ENCODE assay signal across 20 cellular contexts in the genomic region with DNA sequence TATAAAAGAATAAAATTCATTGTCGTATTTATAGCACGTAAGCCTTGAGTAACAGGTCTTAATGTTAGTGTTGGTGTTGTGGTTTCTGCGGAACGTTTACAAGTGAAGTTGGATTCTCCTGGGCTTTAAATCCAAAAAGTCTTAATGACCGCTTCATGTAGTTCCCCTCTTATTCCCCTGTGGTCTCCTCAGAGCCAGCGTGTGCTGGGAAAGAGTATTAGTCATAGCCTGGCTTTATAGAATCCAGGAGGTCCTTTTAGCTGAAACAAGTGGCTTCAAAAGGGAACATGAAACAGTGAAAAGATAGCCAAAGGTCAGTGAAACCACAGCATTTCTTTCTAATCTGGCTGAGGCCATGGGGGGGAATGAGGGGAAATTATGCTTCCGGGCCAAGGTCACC.
DNase-seq lines count a peak whose midpoint lies in the region; ATAC-seq and TF ChIP-seq lines count a peak whose summit lies in the region.
"Had no signal": no experiment of that assay in that cellular context is flagged by ENCODE, and none has a peak within 500 bp of the region (broad histone marks: within the 10 kb centered on the region; RNA-seq: fewer than 3 reads in every experiment).

No MANE protein-coding gene starts in this region.

- H3K36me3 ChIP-seq in BLaER1, result no peaks in the 10 kb centered on the region
- H3K36me3 ChIP-seq in osteoblast (ENCODE audit: insufficient read depth, low read length), result no peaks in the 10 kb centered on the region

- H3K4me1 ChIP-seq in BLaER1 (peaks cover 63% of the 10 kb centered on the region), osteoblast (ENCODE audit: insufficient read depth, low read length) (peaks cover 39% of the 10 kb centered on the region), foreskin keratinocyte (peaks cover 4% of the 10 kb centered on the region)

- H3K27me3 ChIP-seq in BLaER1, result peaks cover 18% of the 10 kb centered on the region
- no peaks in the 10 kb centered on the region for H3K27me3 ChIP-seq in osteoblast (ENCODE audit: insufficient read depth, low read length)
- H3K27me3 ChIP-seq in foreskin keratinocyte, result no peaks in the 10 kb centered on the region

- H4K20me1 ChIP-seq in BLaER1, result no peaks in the 10 kb centered on the region
- H4K20me1 ChIP-seq in osteoblast (ENCODE audit: insufficient read depth, low read length), result no peaks in the 10 kb centered on the region

- peak; percentile 94 for DNase-seq in M059J (ENCODE audit: low read depth)
- DNase-seq in coronary artery (ENCODE audit: low spot score), result peak; percentile 40
- no peak for DNase-seq in osteoblast (ENCODE audit: insufficient read length, low spot score, missing footprints)
- no peak for DNase-seq in foreskin keratinocyte
- DNase-seq in activated CD8-positive, alpha-beta memory T cell treated with anti-CD3 and anti-CD28 coated beads, Interleukin-2, amount 50 U/mL, for 4 hours, result no peak
- DNase-seq in ecto neural progenitor cell (ENCODE audit: low spot score), result no peak
- DNase-seq: activated CD4-positive, alpha-beta T cell treated with anti-CD3 and anti-CD28 coated beads for 4 hours; activated naive CD8-positive, alpha-beta T cell treated with anti-CD3 and anti-CD28 coated beads, Interleukin-2, amount 50 U/mL, for 24 hours; activated T-cell treated with anti-CD3 and anti-CD28 coated beads, Interleukin-2, amount 50 U/mL, for 1 hour; foreskin melanocyte; GDM1; NCI-H187; NCI-H748 treated with DMSO at 0.1 percent for 48 hours; psoas muscle; RPMI8226; stimulated activated CD4-positive, alpha-beta T cell treated with anti-CD3 and anti-CD28 coated beads, Interleukin-4, amount 100 ng/mL, for 4 hours; T-helper 2 cell had no signal

- H3K4me3 ChIP-seq in BLaER1 (no peak overlapping the region), coronary artery (no peak overlapping the region), osteoblast (ENCODE audit: insufficient read depth, low read length) (no peak overlapping the region)
- H3K4me3 ChIP-seq: psoas muscle had no signal

- TF ChIP-seq CTCF in coronary artery (IDR thresholded peaks at IDR 0.05) (no peak), osteoblast (IDR thresholded peaks at IDR 0.05; ENCODE audit: extremely low read depth, low read depth, low read length) (no peak), foreskin keratinocyte (conservative IDR thresholded peaks at IDR 0.05) (no peak)

- H3K27ac ChIP-seq in BLaER1 (no peak overlapping the region), coronary artery (no peak overlapping the region), osteoblast (ENCODE audit: low read depth, low read length) (peak overlapping the region; percentile 24), foreskin keratinocyte (no peak overlapping the region)
- H3K27ac ChIP-seq: psoas muscle had no signal

- H3K79me2 ChIP-seq in osteoblast (ENCODE audit: insufficient read depth, low read length), result no peaks in the 10 kb centered on the region

- no peak overlapping the region for H2AFZ ChIP-seq in osteoblast (ENCODE audit: low read length)

- H3K4me2 ChIP-seq in BLaER1, result peak overlapping the region; percentile 69
- H3K4me2 ChIP-seq in osteoblast (ENCODE audit: insufficient read depth, low read length), result peak overlapping the region; percentile 47

- H3K9ac ChIP-seq in BLaER1, result no peak overlapping the region

- ATAC-seq in foreskin keratinocyte (no peak), GM18858 (IDR thresholded peaks at IDR 0.05; ENCODE audit: unreplicated experiment) (no peak)
- ATAC-seq: activated naive CD8-positive, alpha-beta T cell treated with anti-CD3 and anti-CD28 coated beads, Interleukin-2, amount 50 U/mL, for 24 hours; stimulated activated memory B cell treated with anti-CD40 and anti-IgM and Interleukin-4, amounts not matched to agents 10 μg/mL and 1 μg/mL and 100 μg/mL, for 72 hours had no signal

- H3K9me3 ChIP-seq in BLaER1, result no peaks in the 10 kb centered on the region
- no peaks in the 10 kb centered on the region for H3K9me3 ChIP-seq in osteoblast (ENCODE audit: low read depth, low read length)
- H3K9me3 ChIP-seq: psoas muscle had no signal

Comparison
In these comparisons a context has a peak if more than half of its experiments do, and no peak if none do; other contexts are left out.
1. DNase-seq: peak in M059J (single experiment) and coronary artery (single experiment); none in osteoblast (single experiment), foreskin keratinocyte (0 of 2), activated CD8-positive, alpha-beta memory T cell treated with anti-CD3 and anti-CD28 coated beads, Interleukin-2, amount 50 U/mL, for 4 hours (single experiment) and ecto neural progenitor cell (single experiment).